8 cellular contexts compared by ENCODE assay signal in the genomic region with DNA sequence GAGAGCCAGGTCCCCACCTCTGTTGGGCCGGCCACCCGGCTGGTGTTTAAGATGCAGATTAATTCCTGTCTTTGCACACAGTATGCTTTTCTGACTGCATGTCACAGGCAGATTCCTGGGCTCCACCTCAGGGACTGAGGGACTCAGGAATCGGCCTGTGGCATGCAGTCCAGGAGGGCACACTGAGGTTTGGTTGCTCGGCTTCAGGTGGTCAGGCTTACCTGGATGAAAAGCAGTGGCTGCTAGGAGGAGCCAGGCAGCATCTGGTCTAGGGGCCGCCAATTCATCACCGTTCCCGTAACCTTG. TPM values are rescaled to one million over a fixed set of nuclear protein-coding genes. Genes with fewer than 3 reads are reported as not detected.
A peak's percentile ranks its signal among the peaks of the same experiment; 100 is the strongest.
DNase-seq lines count a peak whose midpoint lies in the region; ATAC-seq and TF ChIP-seq lines count a peak whose summit lies in the region.

No MANE protein-coding gene starts in this region.

- H3K27me3 Mint-ChIP-seq in naive thymus-derived CD4-positive, alpha-beta T cell, result no peaks in the 10 kb centered on the region

- H3K36me3 Mint-ChIP-seq in naive thymus-derived CD4-positive, alpha-beta T cell, result peaks cover 0 to 19% (median 14%) of the 10 kb centered on the region in 5 donors

- H2AFZ ChIP-seq in KMS-11 (ENCODE audit: low read depth), result no peak overlapping the region

- CTCF ChIA-PET in naive thymus-derived CD4-positive, alpha-beta T cell (lab: Charles Lee), result no interaction called here

- peak overlapping the region; percentile 85 for H3K9ac ChIP-seq in KMS-11

- H3K79me2 ChIP-seq in KMS-11 (ENCODE audit: insufficient read depth, low read depth), result peaks cover 39% of the 10 kb centered on the region

- peaks cover 9% of the 10 kb centered on the region; the same call in 1 of the 2 replicates for H4K20me1 ChIP-seq in KMS-11 (ENCODE audit: insufficient read depth)

- intact Hi-C loops in naive thymus-derived CD4-positive, alpha-beta T cell (cut with micrococcal nuclease), result loop anchor here (1.0 to 5.0 kb wide), 2 partner anchors 27 to 1770 kb away; partner anchors contain the start of genes CAMSAP1 (in 1 of the 2) and RNU6ATAC (in 1 of the 2)

- TF ChIP-seq CTCF in BE2C (IDR thresholded peaks at IDR 0.05; ENCODE audit: low read depth, low read length), result no peak
- no peak for TF ChIP-seq CTCF in KMS-11 (conservative IDR thresholded peaks at IDR 0.05; ENCODE audit: low read depth, low read length)
- no peak for TF ChIP-seq CTCF in choroid plexus epithelial cell (conservative IDR thresholded peaks at IDR 0.05; ENCODE audit: low read depth, low read length)

- peak overlapping the region in 8 of 9 donors; percentile 40 to 91 (median 71) for H3K27ac Mint-ChIP-seq in naive thymus-derived CD4-positive, alpha-beta T cell

- H3K36me3 ChIP-seq in BE2C (peaks cover 29% of the 10 kb centered on the region), KMS-11 (ENCODE audit: insufficient read depth) (no peaks in the 10 kb centered on the region; the same call in 1 of the 2 replicates)
- peaks cover 0 to 39% (median 10%) of the 10 kb centered on the region in 3 experiments for H3K36me3 ChIP-seq in naive thymus-derived CD4-positive, alpha-beta T cell (ENCODE audit: control insufficient read depth in 2 of 3, insufficient read depth in 3 of 3, low read length in 3 of 3)

- H3K4me2 ChIP-seq in KMS-11, result peak overlapping the region; percentile 82

- H3K9me3 Mint-ChIP-seq in naive thymus-derived CD4-positive, alpha-beta T cell, result no peaks in the 10 kb centered on the region

- peak overlapping the region; percentile 95 for H3K4me3 ChIP-seq in BE2C (ENCODE audit: low read depth, low read length)
- H3K4me3 ChIP-seq in KMS-11 (IDR thresholded peaks at IDR 0.05; ENCODE audit: insufficient read depth, low read depth, low read length), result peak overlapping the region; percentile 56
- H3K4me3 ChIP-seq in choroid plexus epithelial cell (ENCODE audit: low read depth, low read length), result peak overlapping the region; percentile 89
- H3K4me3 ChIP-seq in naive thymus-derived CD4-positive, alpha-beta T cell (ENCODE audit: low read length), result peak overlapping the region; percentile 81

- DNase-seq in BE2C (no peak), choroid plexus epithelial cell (ENCODE audit: low read depth) (no peak), NCI-H748 (lab: John Stamatoyannopoulos, UW; ENCODE audit: unreplicated experiment) (no peak), GM19238 (ENCODE audit: insufficient read length, low spot score) (no peak)
- DNase-seq in naive thymus-derived CD4-positive, alpha-beta T cell, result no peak
- DNase-seq in activated CD8-positive, alpha-beta memory T cell treated with anti-CD3 and anti-CD28 coated beads, Interleukin-2, amount 50 U/mL, for 4 hours, result no peak

- ATAC-seq in naive thymus-derived CD4-positive, alpha-beta T cell, result no peak
- no peak for ATAC-seq in HG03469 (IDR thresholded peaks at IDR 0.05; ENCODE audit: unreplicated experiment)

- no peaks in the 10 kb centered on the region for H3K9me3 ChIP-seq in BE2C
- no peaks in the 10 kb centered on the region for H3K9me3 ChIP-seq in naive thymus-derived CD4-positive, alpha-beta T cell (ENCODE audit: control insufficient read depth in 2 of 3, low read length in 3 of 3)

- H3K4me3 Mint-ChIP-seq in naive thymus-derived CD4-positive, alpha-beta T cell, result peak overlapping the region; percentile 82 to 98 (median 90)

- H3K4me1 ChIP-seq in BE2C (no peaks in the 10 kb centered on the region; the same call in 1 of the 2 replicates), KMS-11 (ENCODE audit: low read depth, poor library complexity, severe bottlenecking) (peaks cover 22% of the 10 kb centered on the region)
- peaks cover 19 to 28% of the 10 kb centered on the region in 2 donors for H3K4me1 ChIP-seq in naive thymus-derived CD4-positive, alpha-beta T cell (ENCODE audit: control insufficient read depth in 2 of 2, insufficient read depth in 2 of 2, low read length in 2 of 2)

- no peaks in the 10 kb centered on the region for H3K27me3 ChIP-seq in BE2C
- no peaks in the 10 kb centered on the region for H3K27me3 ChIP-seq in KMS-11 (ENCODE audit: insufficient read depth, low read depth)
- no peaks in the 10 kb centered on the region for H3K27me3 ChIP-seq in naive thymus-derived CD4-positive, alpha-beta T cell (ENCODE audit: control insufficient read depth in 2 of 2, insufficient read depth in 2 of 2, low read length in 2 of 2)

- peaks cover 32 to 61% (median 49%) of the 10 kb centered on the region in 7 donors for H3K4me1 Mint-ChIP-seq in naive thymus-derived CD4-positive, alpha-beta T cell

- no peak overlapping the region for H3K27ac ChIP-seq in KMS-11
- H3K27ac ChIP-seq in naive thymus-derived CD4-positive, alpha-beta T cell (ENCODE audit: low read depth, low read length), result peak overlapping the region; percentile 68

- POLR2A ChIA-PET in naive thymus-derived CD4-positive, alpha-beta T cell (lab: Charles Lee), result interaction anchor here (1.4 kb wide), 1 partner anchor 68 kb away, joined by 7 read pairs; no protein-coding TSS in a partner anchor

RNA-seq across cellular contexts. Expression of gene WDR5, which starts 1.1 kb away (rescaled TPM):
- 48.0 TPM for polyA plus RNA-seq in BE2C (2012; ENCODE audit: insufficient read depth, insufficient read length, low read depth)
- total RNA-seq in naive thymus-derived CD4-positive, alpha-beta T cell, result 10 to 100 TPM; 16.0 to 42.3 (median 30.9) TPM
- polyA plus RNA-seq in naive thymus-derived CD4-positive, alpha-beta T cell, result 10 to 100 TPM; 13.8 to 17.5 TPM

RNA-seq across cellular contexts. Expression of gene RNU6ATAC, which starts 27.4 kb away (rescaled TPM):
- 32.9 TPM for polyA plus RNA-seq in BE2C (2012; ENCODE audit: insufficient read depth, insufficient read length, low read depth)
- total RNA-seq in naive thymus-derived CD4-positive, alpha-beta T cell, result 10 to 100 TPM; 17.1 to 67.0 (median 31.6) TPM
- not detected for polyA plus RNA-seq in naive thymus-derived CD4-positive, alpha-beta T cell
